8 cellular contexts compared by ENCODE assay signal in genomic region chr9:115524467-115525059, GRCh38.
A peak's percentile ranks its signal among the peaks of the same experiment; 100 is the strongest.
DNase-seq lines count a peak whose midpoint lies in the region; ATAC-seq, FAIRE-seq and TF ChIP-seq lines count a peak whose summit lies in the region.

No MANE protein-coding gene starts in this region.

- DNase-seq in activated naive CD4-positive, alpha-beta T cell treated with anti-CD3 and anti-CD28 coated beads for 36 hours: peak; percentile 27
- no peak for DNase-seq in activated naive CD4-positive, alpha-beta T cell treated with anti-CD3 and anti-CD28 coated beads, Interleukin-2, amount 50 U/mL, for 16 hours
- DNase-seq in HTR-8/SVneo (ENCODE audit: insufficient read length, low spot score) (peak; percentile 29), RKO (ENCODE audit: low spot score) (peak; percentile 52), endothelial cell (ENCODE audit: low spot score) (peak; percentile 47), mucosa of gallbladder (ENCODE audit: low spot score) (peak; percentile 32)
- DNase-seq in T-helper 2 cell treated with Interferon-gamma antibody and Interleukin-4, amounts not matched to agents 5 μg/mL and 100 μg/mL, for 36 hours (ENCODE audit: low spot score): no peak

- peaks cover 20% of the 10 kb centered on the region for H3K27me3 Mint-ChIP-seq in activated naive CD4-positive, alpha-beta T cell treated with anti-CD3 and anti-CD28 coated beads for 36 hours (ENCODE audit: low read depth)
- H3K27me3 Mint-ChIP-seq in endothelial cell (ENCODE audit: unreplicated experiment): no peaks in the 10 kb centered on the region
- H3K27me3 Mint-ChIP-seq in T-helper 2 cell treated with Interferon-gamma antibody and Interleukin-4, amounts not matched to agents 5 μg/mL and 100 μg/mL, for 36 hours (ENCODE audit: low read depth): peaks cover 2% of the 10 kb centered on the region

- H3K36me3 Mint-ChIP-seq in activated naive CD4-positive, alpha-beta T cell treated with anti-CD3 and anti-CD28 coated beads for 36 hours (ENCODE audit: low read depth): no peaks in the 10 kb centered on the region
- no peaks in the 10 kb centered on the region for H3K36me3 Mint-ChIP-seq in endothelial cell (ENCODE audit: low read depth, unreplicated experiment)
- no peaks in the 10 kb centered on the region for H3K36me3 Mint-ChIP-seq in T-helper 2 cell treated with Interferon-gamma antibody and Interleukin-4, amounts not matched to agents 5 μg/mL and 100 μg/mL, for 36 hours (ENCODE audit: low read depth)

- H3K27ac Mint-ChIP-seq in activated naive CD4-positive, alpha-beta T cell treated with anti-CD3 and anti-CD28 coated beads for 36 hours: no peak overlapping the region
- H3K27ac Mint-ChIP-seq in endothelial cell (ENCODE audit: unreplicated experiment): no peak overlapping the region
- H3K27ac Mint-ChIP-seq in T-helper 2 cell treated with Interferon-gamma antibody and Interleukin-4, amounts not matched to agents 5 μg/mL and 100 μg/mL, for 36 hours: no peak overlapping the region

- intact Hi-C loops in activated naive CD4-positive, alpha-beta T cell treated with anti-CD3 and anti-CD28 coated beads for 36 hours (cut with micrococcal nuclease): loop anchor here (1.0 to 10.0 kb wide), 6 partner anchors 320 to 862 kb away; no protein-coding TSS in a partner anchor

- H3K4me1 Mint-ChIP-seq in activated naive CD4-positive, alpha-beta T cell treated with anti-CD3 and anti-CD28 coated beads for 36 hours (ENCODE audit: low read depth): no peaks in the 10 kb centered on the region
- no peaks in the 10 kb centered on the region for H3K4me1 Mint-ChIP-seq in endothelial cell (ENCODE audit: unreplicated experiment)
- H3K4me1 Mint-ChIP-seq in T-helper 2 cell treated with Interferon-gamma antibody and Interleukin-4, amounts not matched to agents 5 μg/mL and 100 μg/mL, for 36 hours (ENCODE audit: low read depth): no peaks in the 10 kb centered on the region

- peak; percentile 69 for TF ChIP-seq CTCF in endothelial cell (IDR thresholded peaks at IDR 0.05; ENCODE audit: unreplicated experiment)

- no peak for ATAC-seq in GM18861 (IDR thresholded peaks at IDR 0.05; ENCODE audit: unreplicated experiment)

- no peaks in the 10 kb centered on the region for H3K9me3 Mint-ChIP-seq in activated naive CD4-positive, alpha-beta T cell treated with anti-CD3 and anti-CD28 coated beads for 36 hours
- no peaks in the 10 kb centered on the region for H3K9me3 Mint-ChIP-seq in endothelial cell (ENCODE audit: unreplicated experiment)
- no peaks in the 10 kb centered on the region for H3K9me3 Mint-ChIP-seq in T-helper 2 cell treated with Interferon-gamma antibody and Interleukin-4, amounts not matched to agents 5 μg/mL and 100 μg/mL, for 36 hours

- CTCF ChIA-PET in activated naive CD4-positive, alpha-beta T cell treated with anti-CD3 and anti-CD28 coated beads for 36 hours (lab: Charles Lee): interaction anchor here (0.7 to 1.6 kb wide), 7 partner anchors 14 to 926 kb away, joined by 3 to 5 read pairs (median 3); partner anchors contain the start of gene TEX48

- H3K4me3 Mint-ChIP-seq in activated naive CD4-positive, alpha-beta T cell treated with anti-CD3 and anti-CD28 coated beads for 36 hours: no peak overlapping the region
- H3K4me3 Mint-ChIP-seq in endothelial cell (ENCODE audit: unreplicated experiment): no peak overlapping the region
- H3K4me3 Mint-ChIP-seq in T-helper 2 cell treated with Interferon-gamma antibody and Interleukin-4, amounts not matched to agents 5 μg/mL and 100 μg/mL, for 36 hours: no peak overlapping the region

- no peak for FAIRE-seq in HTR-8/SVneo (lab: Jason Lieb, UNC)

Comparison
In these comparisons a context has a peak if more than half of its experiments do, and no peak if none do; other contexts are left out.
1. DNase-seq: peak in activated naive CD4-positive, alpha-beta T cell treated with anti-CD3 and anti-CD28 coated beads for 36 hours (single experiment), HTR-8/SVneo (single experiment), RKO (single experiment), endothelial cell (single experiment) and mucosa of gallbladder (single experiment); none in activated naive CD4-positive, alpha-beta T cell treated with anti-CD3 and anti-CD28 coated beads, Interleukin-2, amount 50 U/mL, for 16 hours (single experiment) and T-helper 2 cell treated with Interferon-gamma antibody and Interleukin-4, amounts not matched to agents 5 μg/mL and 100 μg/mL, for 36 hours (single experiment).